Comparison of ENCODE assay signal across 10 cellular contexts in the genomic region with DNA sequence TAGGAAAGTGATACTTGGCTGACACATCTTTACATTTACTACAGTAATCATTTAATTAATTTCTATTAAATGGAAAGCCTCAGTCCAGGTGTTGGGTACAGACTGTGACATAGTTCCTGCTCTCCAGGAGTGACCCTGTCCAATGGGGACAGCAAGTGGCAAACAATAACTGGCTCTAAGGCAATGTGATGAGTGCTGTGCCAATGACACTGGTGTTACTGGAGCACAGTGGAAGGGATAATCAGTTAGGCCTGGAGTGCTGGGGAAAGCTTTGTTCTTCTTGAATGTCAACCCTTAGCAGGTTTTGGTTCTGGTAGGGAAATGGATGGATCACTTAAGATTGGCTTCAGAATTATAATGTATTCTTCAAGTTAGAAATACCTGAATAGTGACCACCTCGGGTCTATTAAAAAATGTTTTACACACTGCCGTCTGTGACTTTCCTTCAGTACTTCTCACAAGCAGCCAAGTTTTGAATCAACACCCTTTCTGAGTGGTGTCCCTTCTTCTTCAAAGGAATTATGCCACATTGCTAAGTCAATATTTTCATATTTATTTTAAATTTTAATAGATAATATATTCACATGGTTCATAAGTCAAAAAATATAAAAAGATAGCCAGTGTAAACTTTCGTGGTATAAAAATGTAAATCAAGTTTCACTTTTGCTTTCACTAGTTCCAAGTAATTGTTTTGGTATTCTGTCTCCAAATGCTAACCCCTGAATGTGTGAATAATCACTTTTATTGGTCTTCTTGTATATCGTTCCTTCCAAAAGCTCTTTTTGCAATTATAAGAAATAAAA. TPM values are rescaled to one million over a fixed set of nuclear protein-coding genes. Genes with fewer than 3 reads are reported as not detected.
DNase-seq lines count a peak whose midpoint lies in the region; ATAC-seq and TF ChIP-seq lines count a peak whose summit lies in the region.
"Had no signal": no experiment of that assay in that cellular context is flagged by ENCODE, and none has a peak within 500 bp of the region (broad histone marks: within the 10 kb centered on the region; RNA-seq: fewer than 3 reads in every experiment).

No MANE protein-coding gene starts in this region.

- H3K4me3 Mint-ChIP-seq in IgD-negative memory B cell = peak overlapping the region; percentile 55 to 93 (median 68)
- H3K4me3 Mint-ChIP-seq in activated CD4-positive, alpha-beta memory T cell treated with anti-CD3 and anti-CD28 coated beads, Interleukin-2, amount 10 ng/mL, durations not matched to agents 7 days and 5 days = peak overlapping the region; percentile 74

- H3K4me3 ChIP-seq in skin epidermis = peak overlapping the region in 4 of 7 experiments; percentile 4 to 27 (median 14)

- CTCF ChIA-PET in activated CD4-positive, alpha-beta memory T cell treated with anti-CD3 and anti-CD28 coated beads, Interleukin-2, amount 10 ng/mL, durations not matched to agents 7 days and 5 days (lab: Charles Lee) = interaction anchor here (0.7 to 3.8 kb wide), 3 partner anchors 10 to 424 kb away, joined by 3 to 12 read pairs (median 3); a partner anchor contains a TSS

- peak; percentile 96 for ATAC-seq in left ventricle myocardium superior
- no peak for ATAC-seq in GM19328 (IDR thresholded peaks at IDR 0.05; ENCODE audit: unreplicated experiment)

- no peak for DNase-seq in activated CD4-positive, alpha-beta memory T cell treated with anti-CD3 and anti-CD28 coated beads, Interleukin-2, amount 10 ng/mL, durations not matched to agents 7 days and 5 days
- DNase-seq in left ventricle myocardium superior (no peak), DMS53 treated with DMSO at 0.1 percent for 48 hours (lab: John Stamatoyannopoulos, UW; ENCODE audit: unreplicated experiment) (no peak), erythroblast (lab: John Stamatoyannopoulos, UW) (no peak)
- no peak for DNase-seq in stimulated activated CD8-positive, alpha-beta memory T cell treated with anti-CD3 and anti-CD28 coated beads, Interleukin-4, amount 100 ng/mL, for 48 hours
- DNase-seq: mesendoderm, NCI-H1436 treated with DMSO at 0.1 percent for 48 hours had no signal

- TF ChIP-seq POLR2A in erythroblast (IDR thresholded peaks at IDR 0.05; ENCODE audit: low read length) = no peak

- H3K36me3 Mint-ChIP-seq in IgD-negative memory B cell = peaks cover 12% of the 10 kb centered on the region
- H3K36me3 Mint-ChIP-seq in activated CD4-positive, alpha-beta memory T cell treated with anti-CD3 and anti-CD28 coated beads, Interleukin-2, amount 10 ng/mL, durations not matched to agents 7 days and 5 days (ENCODE audit: low read depth) = peaks cover 80% of the 10 kb centered on the region

- peaks cover 9 to 21% (median 18%) of the 10 kb centered on the region in 3 donors for H3K4me1 Mint-ChIP-seq in IgD-negative memory B cell
- peaks cover 26% of the 10 kb centered on the region for H3K4me1 Mint-ChIP-seq in activated CD4-positive, alpha-beta memory T cell treated with anti-CD3 and anti-CD28 coated beads, Interleukin-2, amount 10 ng/mL, durations not matched to agents 7 days and 5 days

- peak overlapping the region in 19 of 21 experiments; percentile 0 to 82 (median 63) for H3K27ac ChIP-seq in skin epidermis

- no peaks in the 10 kb centered on the region for H3K27me3 Mint-ChIP-seq in IgD-negative memory B cell
- no peaks in the 10 kb centered on the region for H3K27me3 Mint-ChIP-seq in activated CD4-positive, alpha-beta memory T cell treated with anti-CD3 and anti-CD28 coated beads, Interleukin-2, amount 10 ng/mL, durations not matched to agents 7 days and 5 days

- no peaks in the 10 kb centered on the region for H3K9me3 Mint-ChIP-seq in IgD-negative memory B cell
- H3K9me3 Mint-ChIP-seq in activated CD4-positive, alpha-beta memory T cell treated with anti-CD3 and anti-CD28 coated beads, Interleukin-2, amount 10 ng/mL, durations not matched to agents 7 days and 5 days = no peaks in the 10 kb centered on the region

- POLR2A ChIA-PET in activated CD4-positive, alpha-beta memory T cell treated with anti-CD3 and anti-CD28 coated beads, Interleukin-2, amount 10 ng/mL, durations not matched to agents 7 days and 5 days (lab: Charles Lee) = interaction anchor here (0.8 to 5.9 kb wide), 3 partner anchors 10 to 73 kb away, joined by 3 to 79 read pairs (median 3); a partner anchor contains a TSS

- peak overlapping the region; percentile 58 to 95 (median 81) for H3K27ac Mint-ChIP-seq in IgD-negative memory B cell
- peak overlapping the region; percentile 84 for H3K27ac Mint-ChIP-seq in activated CD4-positive, alpha-beta memory T cell treated with anti-CD3 and anti-CD28 coated beads, Interleukin-2, amount 10 ng/mL, durations not matched to agents 7 days and 5 days

- intact Hi-C loops in left ventricle myocardium superior (cut with micrococcal nuclease) = no loop called here

RNA-seq across cellular contexts. Expression of a gene that starts 9.6 kb away (rescaled TPM):
- polyA plus RNA-seq in IgD-negative memory B cell = 27.5 TPM
- 10 to 100 TPM; 97.7 to 99.7 TPM for total RNA-seq in activated CD4-positive, alpha-beta memory T cell treated with anti-CD3 and anti-CD28 coated beads, Interleukin-2, amount 10 ng/mL, durations not matched to agents 7 days and 5 days
- total RNA-seq in left ventricle myocardium superior = 30.0 TPM

RNA-seq across cellular contexts. Expression of a gene that starts 57.1 kb away (rescaled TPM):
- polyA plus RNA-seq in IgD-negative memory B cell = 82.4 TPM
- total RNA-seq in activated CD4-positive, alpha-beta memory T cell treated with anti-CD3 and anti-CD28 coated beads, Interleukin-2, amount 10 ng/mL, durations not matched to agents 7 days and 5 days = 10 to 100 TPM; 52.2 to 55.0 TPM
- total RNA-seq in left ventricle myocardium superior = 26.6 TPM
